9 cellular contexts compared by ENCODE assay signal in the genomic region with DNA sequence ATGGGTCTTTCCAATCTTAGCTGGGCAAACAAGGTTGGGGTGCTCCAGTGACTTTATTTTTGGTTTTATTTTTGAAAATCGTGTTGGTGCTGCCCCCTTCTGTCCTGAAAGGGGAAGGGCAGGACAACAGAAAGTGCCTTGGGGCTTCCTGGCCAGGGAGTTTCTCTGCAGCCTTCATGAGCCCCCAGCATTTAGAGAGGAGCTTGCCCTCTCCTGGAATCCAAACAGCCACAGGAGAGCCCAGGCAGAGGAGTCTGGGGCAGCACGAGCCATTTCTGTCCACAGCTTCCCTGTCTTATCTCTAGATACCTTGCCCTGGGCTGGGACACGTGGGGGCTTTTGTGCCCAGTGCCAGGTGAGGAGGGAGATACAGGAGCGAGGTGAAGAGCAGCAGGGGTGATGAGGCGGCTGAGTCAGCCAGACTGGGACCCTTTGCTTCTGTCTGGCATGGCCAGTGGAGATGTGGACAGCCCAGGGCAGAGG. TPM values are rescaled to one million over a fixed set of nuclear protein-coding genes. Genes with fewer than 3 reads are reported as not detected.
DNase-seq lines count a peak whose midpoint lies in the region; ATAC-seq and TF ChIP-seq lines count a peak whose summit lies in the region.
"Had no signal": no experiment of that assay in that cellular context is flagged by ENCODE, and none has a peak within 500 bp of the region (broad histone marks: within the 10 kb centered on the region; RNA-seq: fewer than 3 reads in every experiment).

No MANE protein-coding gene starts in this region.

- H3K4me2 ChIP-seq in hepatocyte = peak overlapping the region; percentile 12

- no peaks in the 10 kb centered on the region for H3K27me3 Mint-ChIP-seq in activated naive CD8-positive, alpha-beta T cell treated with anti-CD3 and anti-CD28 coated beads, Interleukin-2, amount 10 ng/mL, durations not matched to agents 7 days and 5 days

- H3K4me1 Mint-ChIP-seq in activated naive CD8-positive, alpha-beta T cell treated with anti-CD3 and anti-CD28 coated beads, Interleukin-2, amount 10 ng/mL, durations not matched to agents 7 days and 5 days = peaks cover 26% of the 10 kb centered on the region

- H3K27me3 ChIP-seq in NT2/D1 (ENCODE audit: insufficient read depth, insufficient read length) = peaks cover 13% of the 10 kb centered on the region
- H3K27me3 ChIP-seq in hepatocyte = no peaks in the 10 kb centered on the region

- H3K79me2 ChIP-seq in hepatocyte = peaks cover 17% of the 10 kb centered on the region

- H3K4me3 ChIP-seq in NT2/D1 (ENCODE audit: insufficient read length, low read depth) (no peak overlapping the region), hepatocyte (no peak overlapping the region)

- H3K9me3 Mint-ChIP-seq in activated naive CD8-positive, alpha-beta T cell treated with anti-CD3 and anti-CD28 coated beads, Interleukin-2, amount 10 ng/mL, durations not matched to agents 7 days and 5 days = no peaks in the 10 kb centered on the region

- no peak overlapping the region for H3K27ac ChIP-seq in hepatocyte

- H2AFZ ChIP-seq in hepatocyte = no peak overlapping the region

- H3K4me3 Mint-ChIP-seq in activated naive CD8-positive, alpha-beta T cell treated with anti-CD3 and anti-CD28 coated beads, Interleukin-2, amount 10 ng/mL, durations not matched to agents 7 days and 5 days = no peak overlapping the region

- peak overlapping the region; percentile 72 for H3K27ac Mint-ChIP-seq in activated naive CD8-positive, alpha-beta T cell treated with anti-CD3 and anti-CD28 coated beads, Interleukin-2, amount 10 ng/mL, durations not matched to agents 7 days and 5 days

- H3K9me3 ChIP-seq in NT2/D1 (ENCODE audit: insufficient read depth, low read length) = no peaks in the 10 kb centered on the region
- H3K9me3 ChIP-seq in hepatocyte (ENCODE audit: low read depth) = no peaks in the 10 kb centered on the region

- peaks cover 9% of the 10 kb centered on the region for H3K4me1 ChIP-seq in NT2/D1 (ENCODE audit: insufficient read depth, insufficient read length)
- H3K4me1 ChIP-seq in hepatocyte (ENCODE audit: insufficient read depth) = peaks cover 9% of the 10 kb centered on the region

- no peak for ATAC-seq in activated naive CD8-positive, alpha-beta T cell treated with anti-CD3 and anti-CD28 coated beads, Interleukin-2, amount 10 ng/mL, durations not matched to agents 7 days and 5 days (ENCODE audit: low read depth)
- no peak for ATAC-seq in GM18502 (IDR thresholded peaks at IDR 0.05; ENCODE audit: poor library complexity, unreplicated experiment)
- no peak for ATAC-seq in GM18519 (IDR thresholded peaks at IDR 0.05; ENCODE audit: low FRiP score, unreplicated experiment)

- no peaks in the 10 kb centered on the region for H4K20me1 ChIP-seq in hepatocyte (ENCODE audit: insufficient read depth, poor library complexity, severe bottlenecking)

- H3K36me3 ChIP-seq in NT2/D1 (ENCODE audit: insufficient read depth, insufficient read length, low read length) (peaks cover 43% of the 10 kb centered on the region), hepatocyte (replicated peaks; ENCODE audit: insufficient read depth, low read depth) (no peaks in the 10 kb centered on the region)

- peaks cover 18% of the 10 kb centered on the region for H3K36me3 Mint-ChIP-seq in activated naive CD8-positive, alpha-beta T cell treated with anti-CD3 and anti-CD28 coated beads, Interleukin-2, amount 10 ng/mL, durations not matched to agents 7 days and 5 days

- peak; percentile 86 for TF ChIP-seq CTCF in GM13977 (IDR thresholded peaks at IDR 0.05; ENCODE audit: extremely low read depth, insufficient read depth, missing control alignments)
- TF ChIP-seq CTCF in hepatocyte (IDR thresholded peaks at IDR 0.05; ENCODE audit: poor library complexity) = peak; percentile 76

- DNase-seq in AML-193 (lab: John Stamatoyannopoulos, UW) = peak; percentile 57 to 62
- peak; percentile 66 for DNase-seq in GM13977 (ENCODE audit: low spot score)
- peak; percentile 76 for DNase-seq in NT2/D1 (ENCODE audit: low read depth, low spot score)
- no peak for DNase-seq in activated naive CD8-positive, alpha-beta T cell treated with anti-CD3 and anti-CD28 coated beads, Interleukin-2, amount 10 ng/mL, durations not matched to agents 7 days and 5 days
- DNase-seq in hepatocyte (ENCODE audit: low spot score) = peak; percentile 44
- peak in 2 of 3 experiments; percentile 11 to 14 for DNase-seq in stimulated activated CD4-positive, alpha-beta T cell treated with anti-CD3 and anti-CD28 coated beads, TNF-alpha, amount 100 ng/mL, for 24 hours (ENCODE audit: low read depth in 3 of 3)
- DNase-seq: left cardiac atrium had no signal

- POLR2A ChIA-PET in activated naive CD8-positive, alpha-beta T cell treated with anti-CD3 and anti-CD28 coated beads, Interleukin-2, amount 10 ng/mL, durations not matched to agents 7 days and 5 days (lab: Charles Lee) = interaction anchor here (1.8 to 7.6 kb wide), 2 partner anchors 20 to 169 kb away, joined by 5 to 117 read pairs; partner anchors contain the start of genes C12orf57 and RNU7-1

- in situ Hi-C loops in GM13977 (cut with MboI; ENCODE audit: low pct_unique_long_range_greater_than_20kb, low sequenced_read_pairs, unreplicated experiment) = loop anchor here (25.0 kb wide), 1 partner anchor 176 kb away; the partner anchor contains the start of genes ATN1, C12orf57 and RNU7-1

- peak overlapping the region; percentile 45 for H3K9ac ChIP-seq in NT2/D1 (ENCODE audit: insufficient read length, low read depth)

- WGBS in hepatocyte (ENCODE audit: low lambda C conversion rate, missing lambda C conversion rate) = 54% methylated on average over 5 of the region's 5 CpGs

- no peaks in the 10 kb centered on the region for H3K9me2 ChIP-seq in hepatocyte (replicated peaks; ENCODE audit: insufficient read depth)

RNA-seq across cellular contexts. Expression of gene C1RL, which starts 4.4 kb away (rescaled TPM):
- 10 to 100 TPM; 29.8 to 36.0 TPM for total RNA-seq in activated naive CD8-positive, alpha-beta T cell treated with anti-CD3 and anti-CD28 coated beads, Interleukin-2, amount 10 ng/mL, durations not matched to agents 7 days and 5 days
- total RNA-seq in hepatocyte = 60.0 and 64.5 TPM in 2 replicates
- polyA plus RNA-seq in hepatocyte = 26.4 and 35.5 TPM in 2 replicates

RNA-seq across cellular contexts. Expression of gene RBP5, which starts 15.3 kb away (rescaled TPM):
- 1 to 10 TPM in 1 of 2 experiments, under 1 TPM in 1; 0.58 to 1.3 TPM for total RNA-seq in activated naive CD8-positive, alpha-beta T cell treated with anti-CD3 and anti-CD28 coated beads, Interleukin-2, amount 10 ng/mL, durations not matched to agents 7 days and 5 days
- 11.1 and 16.2 TPM in 2 replicates for total RNA-seq in hepatocyte
- polyA plus RNA-seq in hepatocyte = 23.0 and 30.0 TPM in 2 replicates

RNA-seq across cellular contexts. Expression of gene CLSTN3, which starts 16.7 kb away (rescaled TPM):
- 100 to 1,000 TPM in 1 of 2 experiments, 10 to 100 TPM in 1; 99.3 to 104 TPM for total RNA-seq in activated naive CD8-positive, alpha-beta T cell treated with anti-CD3 and anti-CD28 coated beads, Interleukin-2, amount 10 ng/mL, durations not matched to agents 7 days and 5 days
- total RNA-seq in hepatocyte = 38.0 and 57.0 TPM in 2 replicates
- 37.8 and 39.5 TPM in 2 replicates for polyA plus RNA-seq in hepatocyte

RNA-seq across cellular contexts. Expression of gene C1R, which starts 21.2 kb away (rescaled TPM):
- 1 to 10 TPM; 4.6 to 6.4 TPM for total RNA-seq in activated naive CD8-positive, alpha-beta T cell treated with anti-CD3 and anti-CD28 coated beads, Interleukin-2, amount 10 ng/mL, durations not matched to agents 7 days and 5 days
- total RNA-seq in hepatocyte = 80.1 and 85.4 TPM in 2 replicates
- 89.6 and 95.1 TPM in 2 replicates for polyA plus RNA-seq in hepatocyte

RNA-seq across cellular contexts. Expression of gene C1S, which starts 52.9 kb away (rescaled TPM):
- 1 to 10 TPM; 1.3 TPM for total RNA-seq in activated naive CD8-positive, alpha-beta T cell treated with anti-CD3 and anti-CD28 coated beads, Interleukin-2, amount 10 ng/mL, durations not matched to agents 7 days and 5 days
- 114 and 120 TPM in 2 replicates for total RNA-seq in hepatocyte
- polyA plus RNA-seq in hepatocyte = 130 and 143 TPM in 2 replicates
